11 cellular contexts compared by ENCODE assay signal in genomic region chr9:134358026-134358967, GRCh38. TPM values are rescaled to one million over a fixed set of nuclear protein-coding genes. Genes with fewer than 3 reads are reported as not detected.
DNase-seq lines count a peak whose midpoint lies in the region; ATAC-seq and TF ChIP-seq lines count a peak whose summit lies in the region.
"Had no signal": no experiment of that assay in that cellular context is flagged by ENCODE, and none has a peak within 500 bp of the region (broad histone marks: within the 10 kb centered on the region; RNA-seq: fewer than 3 reads in every experiment).

No MANE protein-coding gene starts in this region.

- no peaks in the 10 kb centered on the region for H3K9me3 Mint-ChIP-seq in naive thymus-derived CD8-positive, alpha-beta T cell

- H3K36me3 ChIP-seq in upper lobe of right lung = no peaks in the 10 kb centered on the region

- ATAC-seq in left colon = peak; percentile 3
- peak; percentile 5 for ATAC-seq in upper lobe of right lung
- no peak for ATAC-seq in GM19452 (IDR thresholded peaks at IDR 0.05; ENCODE audit: unreplicated experiment)
- no peak for ATAC-seq in naive thymus-derived CD8-positive, alpha-beta T cell

- TF ChIP-seq CTCF in upper lobe of right lung (IDR thresholded peaks at IDR 0.05) = no peak

- no peak overlapping the region for H3K27ac ChIP-seq in upper lobe of right lung

- H3K9me3 ChIP-seq in upper lobe of right lung = no peaks in the 10 kb centered on the region

- H3K36me3 Mint-ChIP-seq in naive thymus-derived CD8-positive, alpha-beta T cell = no peaks in the 10 kb centered on the region

- H3K4me3 Mint-ChIP-seq in naive thymus-derived CD8-positive, alpha-beta T cell = no peak overlapping the region

- DNase-seq in NCI-H1694 treated with DMSO at 0.1 percent for 48 hours (lab: John Stamatoyannopoulos, UW) (peak; percentile 21), NCI-H1694 (lab: John Stamatoyannopoulos, UW) (no peak), amniotic epithelial cell (ENCODE audit: low read depth) (peak; percentile 38), left colon (no peak), upper lobe of right lung (peak; percentile 85)
- DNase-seq in activated effector memory CD4-positive, alpha-beta T cell treated with anti-CD3 and anti-CD28 coated beads, Interleukin-2, amount 50 U/mL, for 16 hours = no peak
- DNase-seq in naive thymus-derived CD8-positive, alpha-beta T cell = no peak
- DNase-seq: ACHN; activated CD4-positive, alpha-beta T cell treated with anti-CD3 and anti-CD28 coated beads for 48 hours; Karpas-422 had no signal

- H3K27ac Mint-ChIP-seq in naive thymus-derived CD8-positive, alpha-beta T cell = peak overlapping the region in 1 of 10 donors; percentile 74

- intact Hi-C loops in left colon (cut with DNase I, micrococcal nuclease) (no loop called here), upper lobe of right lung (cut with DNase I) (no loop called here)

- H3K4me1 ChIP-seq in upper lobe of right lung = peaks cover 76% of the 10 kb centered on the region

- no peaks in the 10 kb centered on the region for H3K27me3 ChIP-seq in upper lobe of right lung

- no peaks in the 10 kb centered on the region for H3K27me3 Mint-ChIP-seq in naive thymus-derived CD8-positive, alpha-beta T cell

- peaks cover 0 to 3% (median 0%) of the 10 kb centered on the region in 4 donors for H3K4me1 Mint-ChIP-seq in naive thymus-derived CD8-positive, alpha-beta T cell

- POLR2A ChIA-PET in naive thymus-derived CD8-positive, alpha-beta T cell (lab: Charles Lee) = no interaction called here

- no peak overlapping the region for H3K4me3 ChIP-seq in upper lobe of right lung

RNA-seq across cellular contexts. Expression of gene RXRA, which starts 32.0 kb away (rescaled TPM):
- total RNA-seq in left colon = 10 to 100 TPM; 68.3 to 88.9 TPM
- 80.6 TPM for total RNA-seq in upper lobe of right lung
- total RNA-seq in naive thymus-derived CD8-positive, alpha-beta T cell = 1 to 10 TPM; 5.3 to 5.6 TPM
- polyA plus RNA-seq in naive thymus-derived CD8-positive, alpha-beta T cell = under 1 TPM; 0.18 to 0.75 (median 0.27) TPM

Comparison
In these comparisons a context has a peak if more than half of its experiments do, and no peak if none do; other contexts are left out.
1. DNase-seq: peak in NCI-H1694 treated with DMSO at 0.1 percent for 48 hours (single experiment), amniotic epithelial cell (single experiment) and upper lobe of right lung (single experiment); none in NCI-H1694 (single experiment), left colon (0 of 2), activated effector memory CD4-positive, alpha-beta T cell treated with anti-CD3 and anti-CD28 coated beads, Interleukin-2, amount 50 U/mL, for 16 hours (single experiment) and naive thymus-derived CD8-positive, alpha-beta T cell (0 of 10).
2. ATAC-seq: peak in left colon (single experiment) and upper lobe of right lung (single experiment); none in GM19452 (single experiment) and naive thymus-derived CD8-positive, alpha-beta T cell (0 of 2).
3. RNA of gene RXRA, which starts 32.0 kb away (total RNA-seq): 68.3 to 88.9 TPM in left colon and 80.6 TPM in upper lobe of right lung (single experiment); 5.3 to 5.6 TPM in naive thymus-derived CD8-positive, alpha-beta T cell; every median in the first group is over 10 times any median in the second.